22 cellular contexts compared by ENCODE assay signal in the genomic region with DNA sequence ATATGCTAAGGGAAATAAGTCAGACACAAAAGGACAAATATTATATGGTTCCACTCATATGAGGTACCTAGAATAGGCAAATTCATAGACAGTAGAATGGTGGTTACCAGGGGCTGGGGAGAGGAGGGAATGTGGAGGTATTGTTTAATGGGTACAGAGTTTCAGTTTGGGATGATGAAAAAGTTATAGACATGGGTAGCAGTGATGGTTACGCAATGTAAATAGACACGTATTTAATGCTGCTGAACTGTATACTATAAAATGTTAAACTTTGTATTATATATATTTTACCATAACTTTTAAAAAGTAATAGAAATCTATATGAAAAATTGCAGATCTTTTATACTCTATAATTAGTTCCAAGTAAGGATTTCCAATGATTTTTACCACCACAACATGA.
"Had no signal": no experiment of that assay in that cellular context is flagged by ENCODE, and none has a peak within 500 bp of the region (broad histone marks: within the 10 kb centered on the region; RNA-seq: fewer than 3 reads in every experiment).

No MANE protein-coding gene starts in this region.

- H3K4me3 ChIP-seq: colonic mucosa, lower lobe of right lung, tibial artery had no signal

- H3K27ac ChIP-seq: brain microvascular endothelial cell, colonic mucosa, epithelial cell of prostate, lower lobe of right lung, tibial artery had no signal

- H3K27me3 ChIP-seq: brain microvascular endothelial cell, colonic mucosa, tibial artery had no signal

- H3K4me1 ChIP-seq: colonic mucosa, lower lobe of right lung, tibial artery had no signal

- DNase-seq: activated CD4-positive, alpha-beta T cell treated with anti-CD3 and anti-CD28 coated beads, Interleukin-2, amount 10 ng/mL, durations not matched to agents 24 days and 14 days; activated CD4-positive, CD25-positive, alpha-beta regulatory T cell; activated CD8-positive, alpha-beta T cell treated with anti-CD3 and anti-CD28 coated beads for 36 hours; activated naive CD4-positive, alpha-beta T cell treated with Interleukin-2 at 50 U/mL for 16 hours; activated naive CD8-positive, alpha-beta T cell treated with anti-CD3 and anti-CD28 coated beads, Interleukin-2, amount 50 U/mL, for 24 hours; activated T-cell treated with anti-CD3 and anti-CD28 coated beads, Interleukin-2, amount 50 U/mL, for 1 hour; aorta; brain microvascular endothelial cell; central memory CD4-positive, alpha-beta T cell; colonic mucosa; endodermal cell; foreskin melanocyte; lower lobe of right lung; retina; stimulated activated CD8-positive, alpha-beta memory T cell treated with anti-CD3 and anti-CD28 coated beads, Interleukin-4, amount 100 ng/mL, for 48 hours; stimulated activated naive CD8-positive, alpha-beta T cell treated with anti-CD3 and anti-CD28 coated beads, Interleukin-15, Interleukin-2, amounts not matched to agents 100 U/mL and 50 U/mL, for 24 hours; substantia nigra; T-helper 9 cell; tibial artery had no signal

- ATAC-seq: activated CD8-positive, alpha-beta T cell treated with anti-CD3 and anti-CD28 coated beads for 36 hours; activated naive CD8-positive, alpha-beta T cell treated with anti-CD3 and anti-CD28 coated beads, Interleukin-2, amount 50 U/mL, for 24 hours; activated T-helper 17 cell treated with anti-CD3 and anti-CD28 coated beads, Interleukin-2, amount 50 U/mL, for 72 hours; lower lobe of right lung; stimulated activated naive CD8-positive, alpha-beta T cell treated with anti-CD3 and anti-CD28 coated beads, Interleukin-15, Interleukin-2, amounts not matched to agents 100 U/mL and 50 U/mL, for 24 hours had no signal

- H3K4me3 Mint-ChIP-seq: activated CD4-positive, alpha-beta T cell treated with anti-CD3 and anti-CD28 coated beads, Interleukin-2, amount 10 ng/mL, durations not matched to agents 24 days and 14 days; activated CD8-positive, alpha-beta T cell treated with anti-CD3 and anti-CD28 coated beads for 36 hours; activated naive CD8-positive, alpha-beta T cell treated with anti-CD3 and anti-CD28 coated beads, Interleukin-2, amount 50 U/mL, for 24 hours; activated T-helper 17 cell treated with anti-CD3 and anti-CD28 coated beads, Interleukin-2, amount 50 U/mL, for 72 hours; endodermal cell; neural crest cell had no signal

- H3K9me3 Mint-ChIP-seq: activated CD4-positive, alpha-beta T cell treated with anti-CD3 and anti-CD28 coated beads, Interleukin-2, amount 10 ng/mL, durations not matched to agents 24 days and 14 days; activated CD8-positive, alpha-beta T cell treated with anti-CD3 and anti-CD28 coated beads for 36 hours; activated naive CD8-positive, alpha-beta T cell treated with anti-CD3 and anti-CD28 coated beads, Interleukin-2, amount 50 U/mL, for 24 hours; activated T-helper 17 cell treated with anti-CD3 and anti-CD28 coated beads, Interleukin-2, amount 50 U/mL, for 72 hours; endodermal cell had no signal

- H3K27me3 Mint-ChIP-seq: activated CD4-positive, alpha-beta T cell treated with anti-CD3 and anti-CD28 coated beads, Interleukin-2, amount 10 ng/mL, durations not matched to agents 24 days and 14 days; activated CD8-positive, alpha-beta T cell treated with anti-CD3 and anti-CD28 coated beads for 36 hours; activated naive CD8-positive, alpha-beta T cell treated with anti-CD3 and anti-CD28 coated beads, Interleukin-2, amount 50 U/mL, for 24 hours; activated T-helper 17 cell treated with anti-CD3 and anti-CD28 coated beads, Interleukin-2, amount 50 U/mL, for 72 hours had no signal

- H3K9me3 ChIP-seq: colonic mucosa, lower lobe of right lung, tibial artery had no signal

- H3K27ac Mint-ChIP-seq: activated CD4-positive, alpha-beta T cell treated with anti-CD3 and anti-CD28 coated beads, Interleukin-2, amount 10 ng/mL, durations not matched to agents 24 days and 14 days; activated naive CD8-positive, alpha-beta T cell treated with anti-CD3 and anti-CD28 coated beads, Interleukin-2, amount 50 U/mL, for 24 hours; activated T-helper 17 cell treated with anti-CD3 and anti-CD28 coated beads, Interleukin-2, amount 50 U/mL, for 72 hours; endodermal cell had no signal

- H3K4me1 Mint-ChIP-seq: neural crest cell had no signal

- H3K36me3 ChIP-seq: colonic mucosa had no signal
